10 cellular contexts compared by ENCODE assay signal in the genomic region with DNA sequence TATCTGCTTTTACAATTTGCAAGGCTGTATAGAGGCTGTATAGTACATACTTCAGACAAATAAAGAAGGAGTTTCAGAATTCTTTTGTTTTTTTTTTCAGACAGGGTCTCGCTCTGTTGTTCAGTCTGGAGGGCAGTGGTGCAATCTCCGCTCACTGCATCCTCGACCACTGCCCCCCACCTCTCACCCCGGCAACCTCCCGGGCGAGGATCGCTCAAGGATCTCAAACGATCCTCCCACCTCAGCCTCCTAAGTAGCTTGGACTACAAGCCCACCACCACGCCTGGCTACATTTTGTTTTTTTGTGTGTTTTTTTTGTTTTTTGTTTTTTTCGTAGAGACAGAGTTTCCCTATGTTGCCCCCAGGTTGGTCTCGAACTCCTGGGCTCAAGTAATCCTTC. TPM values are rescaled to one million over a fixed set of nuclear protein-coding genes. Genes with fewer than 3 reads are reported as not detected.
DNase-seq lines count a peak whose midpoint lies in the region; ATAC-seq, FAIRE-seq and TF ChIP-seq lines count a peak whose summit lies in the region.
"Had no signal": no experiment of that assay in that cellular context is flagged by ENCODE, and none has a peak within 500 bp of the region (broad histone marks: within the 10 kb centered on the region; RNA-seq: fewer than 3 reads in every experiment).

No MANE protein-coding gene starts in this region.

- peaks cover 55% of the 10 kb centered on the region for H3K4me1 ChIP-seq in CD4-positive, CD25-positive, alpha-beta regulatory T cell (ENCODE audit: control insufficient read depth, insufficient read depth, low read length, poor library complexity, severe bottlenecking)
- H3K4me1 ChIP-seq in mammary epithelial cell (ENCODE audit: insufficient read depth, low read length): peaks cover 11% of the 10 kb centered on the region
- peaks cover 14 to 24% (median 17%) of the 10 kb centered on the region in 3 donors for H3K4me1 ChIP-seq in pancreas
- no peaks in the 10 kb centered on the region; the same call in 1 of the 2 replicates for H3K4me1 ChIP-seq in SJCRH30

- peaks cover 20% of the 10 kb centered on the region for H3K36me3 ChIP-seq in CD4-positive, CD25-positive, alpha-beta regulatory T cell (ENCODE audit: control insufficient read depth, insufficient read depth, low read length)
- H3K36me3 ChIP-seq in mammary epithelial cell (ENCODE audit: insufficient read depth, low read length): no peaks in the 10 kb centered on the region
- no peaks in the 10 kb centered on the region for H3K36me3 ChIP-seq in pancreas
- H3K36me3 ChIP-seq in SJCRH30: peaks cover 15% of the 10 kb centered on the region

- no TSS peak for BruUV-seq in mammary epithelial cell (replicated peaks; lab: Mats Ljungman, UMichigan)

- H3K27ac Mint-ChIP-seq in CD4-positive, CD25-positive, alpha-beta regulatory T cell: peak overlapping the region; percentile 89 to 99 (median 91)
- peak overlapping the region in 2 of 3 experiments; percentile 20 to 61 for H3K27ac Mint-ChIP-seq in nephron

- TF ChIP-seq CTCF in HL-60 (IDR thresholded peaks at IDR 0.05; ENCODE audit: insufficient read depth, low read length) (no peak), mammary epithelial cell (conservative IDR thresholded peaks at IDR 0.05 in 1 of 2, IDR thresholded peaks at IDR 0.05 in 1 of 2; ENCODE audit: extremely low read depth in 1 of 2, insufficient read depth in 1 of 2, low read depth in 1 of 2, low read length in 2 of 2) (no peak), nephron (IDR thresholded peaks at IDR 0.05; ENCODE audit: unreplicated experiment in 3 of 3) (no peak), pancreas (IDR thresholded peaks at IDR 0.05) (no peak)

- H3K4me3 ChIP-seq in CD4-positive, CD25-positive, alpha-beta regulatory T cell (ENCODE audit: low read depth, low read length): peak overlapping the region; percentile 90
- 0 out of 2 replicates have a peak overlapping the region, but pooled peaks have one; percentile 1 for H3K4me3 ChIP-seq in HL-60 (replicated peaks; ENCODE audit: insufficient read depth, low read length)
- peak overlapping the region in 1 of 3 experiments; percentile 28 for H3K4me3 ChIP-seq in mammary epithelial cell (replicated peaks in 1 of 3; ENCODE audit: insufficient read depth in 1 of 3, low read depth in 2 of 3, low read length in 3 of 3)
- H3K4me3 ChIP-seq in pancreas: peak overlapping the region in 1 of 4 donors; percentile 98
- no peak overlapping the region for H3K4me3 ChIP-seq in SJCRH30

- ATAC-seq in CD4-positive, CD25-positive, alpha-beta regulatory T cell (ENCODE audit: low read depth in 2 of 2): peak in 1 of 2 donors; percentile 14
- no peak for ATAC-seq in pancreas
- ATAC-seq in GM19351 (IDR thresholded peaks at IDR 0.05; ENCODE audit: unreplicated experiment): no peak

- H3K27ac ChIP-seq in CD4-positive, CD25-positive, alpha-beta regulatory T cell (ENCODE audit: insufficient read depth, low read length, poor library complexity, severe bottlenecking): peak overlapping the region; percentile 89
- H3K27ac ChIP-seq in HL-60 (replicated peaks) (no peak overlapping the region), mammary epithelial cell (ENCODE audit: insufficient read depth, low read depth, low read length) (no peak overlapping the region), pancreas (no peak overlapping the region), SJCRH30 (no peak overlapping the region)

- H3K36me3 Mint-ChIP-seq in CD4-positive, CD25-positive, alpha-beta regulatory T cell: peaks cover 4% of the 10 kb centered on the region
- H3K36me3 Mint-ChIP-seq in nephron (ENCODE audit: low read depth): peaks cover 9% of the 10 kb centered on the region

- in situ Hi-C loops in mammary epithelial cell (cut with MboI; ENCODE audit: low sequenced_read_pairs in 2 of 2): no loop called here

- H4K20me1 ChIP-seq in mammary epithelial cell (ENCODE audit: insufficient read depth, low read length): no peaks in the 10 kb centered on the region

- peak overlapping the region; percentile 70 to 99 (median 89) for H3K4me3 Mint-ChIP-seq in CD4-positive, CD25-positive, alpha-beta regulatory T cell
- H3K4me3 Mint-ChIP-seq in nephron: peak overlapping the region; percentile 84 to 97 (median 91)

- intact Hi-C loops in mammary epithelial cell (cut with micrococcal nuclease): no loop called here
- intact Hi-C loops in pancreas (cut with DNase I): no loop called here

- no peak overlapping the region for H3K9ac ChIP-seq in mammary epithelial cell (ENCODE audit: insufficient read depth, low read length)

- H3K4me1 Mint-ChIP-seq in CD4-positive, CD25-positive, alpha-beta regulatory T cell: peaks cover 28 to 67% (median 52%) of the 10 kb centered on the region in 4 donors
- peaks cover 46% of the 10 kb centered on the region for H3K4me1 Mint-ChIP-seq in nephron

- no peak for FAIRE-seq in GM19239 (lab: Jason Lieb, UNC)
- FAIRE-seq in pancreas (lab: Jason Lieb, UNC): no peak

- peak overlapping the region; percentile 99 for H3K4me2 ChIP-seq in mammary epithelial cell (ENCODE audit: insufficient read depth, low read depth, low read length)

- H3K27me3 ChIP-seq in CD4-positive, CD25-positive, alpha-beta regulatory T cell (ENCODE audit: control insufficient read depth, insufficient read depth, low read length): no peaks in the 10 kb centered on the region
- H3K27me3 ChIP-seq in HL-60 (ENCODE audit: insufficient read depth, poor library complexity, severe bottlenecking) (no peaks in the 10 kb centered on the region), mammary epithelial cell (ENCODE audit: insufficient read depth, low read length) (no peaks in the 10 kb centered on the region), pancreas (no peaks in the 10 kb centered on the region), SJCRH30 (no peaks in the 10 kb centered on the region)

- H3K9me3 Mint-ChIP-seq in CD4-positive, CD25-positive, alpha-beta regulatory T cell: no peaks in the 10 kb centered on the region
- H3K9me3 Mint-ChIP-seq in nephron: no peaks in the 10 kb centered on the region

- 61% methylated on average over 11 of the region's 11 CpGs for WGBS in mammary epithelial cell (ENCODE audit: low coverage, missing lambda C conversion rate)
- WGBS in pancreas, 2 donors: 64 to 74% methylated on average over 11 of the region's 11 CpGs

- CTCF ChIA-PET in mammary epithelial cell (lab: Charles Lee; ENCODE audit: low non-redundant PET): no interaction called here

- dilution Hi-C loops in mammary epithelial cell (cut with HindIII; ENCODE audit: low sequenced_read_pairs): no loop called here

- peaks cover 4% of the 10 kb centered on the region for H3K27me3 Mint-ChIP-seq in CD4-positive, CD25-positive, alpha-beta regulatory T cell
- H3K27me3 Mint-ChIP-seq in nephron (ENCODE audit: low read depth): no peaks in the 10 kb centered on the region

- peaks cover 70% of the 10 kb centered on the region for H3K79me2 ChIP-seq in mammary epithelial cell (ENCODE audit: insufficient read depth, low read length)

- no peak for DNase-seq in CD4-positive, CD25-positive, alpha-beta regulatory T cell
- DNase-seq in HL-60 (ENCODE audit: low read depth in 1 of 2, low spot score in 1 of 2) (no peak), mammary epithelial cell (no peak), GM19239 (ENCODE audit: insufficient read length, low spot score) (no peak), pancreas (no peak), SJCRH30 (no peak)
- DNase-seq: hypothalamus; NK-92 treated with Interleukin-12 subunit alpha and Interleukin-12 subunit beta, amount 100 ng/mL, for 24 hours had no signal

- H2AFZ ChIP-seq in mammary epithelial cell (ENCODE audit: low read depth, low read length): no peak overlapping the region

- H3K9me3 ChIP-seq in CD4-positive, CD25-positive, alpha-beta regulatory T cell (ENCODE audit: control insufficient read depth in 2 of 2, low read length in 2 of 2): no peaks in the 10 kb centered on the region
- H3K9me3 ChIP-seq in mammary epithelial cell (replicated peaks; ENCODE audit: insufficient read depth, low read length) (no peaks in the 10 kb centered on the region), pancreas (no peaks in the 10 kb centered on the region), SJCRH30 (replicated peaks) (no peaks in the 10 kb centered on the region)

RNA-seq across cellular contexts. Expression of a gene that starts 1.8 kb away (rescaled TPM):
- total RNA-seq in CD4-positive, CD25-positive, alpha-beta regulatory T cell: 35.0 TPM
- polyA plus RNA-seq in CD4-positive, CD25-positive, alpha-beta regulatory T cell: 10 to 100 TPM; 17.4 to 31.1 (median 25.8) TPM
- total RNA-seq in mammary epithelial cell (10 to 100 TPM; 13.4 to 15.0 TPM), pancreas (1 to 10 TPM; 2.7 to 7.6 (median 4.0) TPM)
- polyA plus RNA-seq in mammary epithelial cell (15.5 TPM), pancreas (1 to 10 TPM; 2.9 to 6.6 TPM)
- polyA minus RNA-seq in mammary epithelial cell: 43.8 TPM
- total RNA-seq in SJCRH30 (2014; rRNA removed; shearing (Covaris generic)): 20.2 and 21.0 TPM in 2 replicates

RNA-seq across cellular contexts. Expression of a gene that starts 1.8 kb away (rescaled TPM):
- 9.3 TPM for total RNA-seq in CD4-positive, CD25-positive, alpha-beta regulatory T cell
- 1 to 10 TPM; 5.3 to 7.7 (median 6.8) TPM for polyA plus RNA-seq in CD4-positive, CD25-positive, alpha-beta regulatory T cell
- total RNA-seq in mammary epithelial cell (1 to 10 TPM; 4.8 to 5.6 TPM), pancreas (1 to 10 TPM; 2.3 to 4.2 (median 3.5) TPM)
- polyA plus RNA-seq in mammary epithelial cell (3.5 TPM), pancreas (1 to 10 TPM; 3.7 to 4.0 TPM)
- 6.9 TPM for polyA minus RNA-seq in mammary epithelial cell
- total RNA-seq in SJCRH30 (2014; rRNA removed; shearing (Covaris generic)): 5.2 and 5.8 TPM in 2 replicates

RNA-seq across cellular contexts. Expression of a gene that starts 15.5 kb away (rescaled TPM):
- 24.2 TPM for total RNA-seq in CD4-positive, CD25-positive, alpha-beta regulatory T cell
- polyA plus RNA-seq in CD4-positive, CD25-positive, alpha-beta regulatory T cell: 1 to 10 TPM; 1.0 to 2.3 (median 1.1) TPM
- 10 to 100 TPM in 1 of 2 donors, 1 to 10 TPM in 1; 7.7 to 16.3 TPM for total RNA-seq in mammary epithelial cell
- 2.6 TPM for polyA plus RNA-seq in mammary epithelial cell
- 3.3 TPM for polyA minus RNA-seq in mammary epithelial cell
- total RNA-seq in pancreas: 10 to 100 TPM; 17.5 to 18.9 (median 18.3) TPM
- polyA plus RNA-seq in pancreas: 10 to 100 TPM; 20.3 to 30.5 TPM
- 3.2 and 3.4 TPM in 2 replicates for total RNA-seq in SJCRH30 (2014; rRNA removed; shearing (Covaris generic))

RNA-seq across cellular contexts. Expression of a gene that starts 46.7 kb away (rescaled TPM):
- total RNA-seq in CD4-positive, CD25-positive, alpha-beta regulatory T cell: 39.2 TPM
- 10 to 100 TPM; 44.7 to 53.8 (median 49.5) TPM for polyA plus RNA-seq in CD4-positive, CD25-positive, alpha-beta regulatory T cell
- total RNA-seq in mammary epithelial cell (10 to 100 TPM; 25.2 to 59.1 TPM), pancreas (10 to 100 TPM; 42.0 to 52.8 (median 48.1) TPM)
- polyA plus RNA-seq in mammary epithelial cell (35.7 TPM), pancreas (10 to 100 TPM; 46.1 to 50.0 TPM)
- polyA minus RNA-seq in mammary epithelial cell: 39.0 TPM
- total RNA-seq in SJCRH30 (2014; rRNA removed; shearing (Covaris generic)): 15.5 and 16.4 TPM in 2 replicates

RNA-seq across cellular contexts. Expression of a gene that starts 51.5 kb away (rescaled TPM):
- total RNA-seq in CD4-positive, CD25-positive, alpha-beta regulatory T cell: 51.1 TPM
- polyA plus RNA-seq in CD4-positive, CD25-positive, alpha-beta regulatory T cell: 10 to 100 TPM; 56.6 to 97.1 (median 88.5) TPM
- total RNA-seq in mammary epithelial cell (10 to 100 TPM; 29.2 to 68.7 TPM), pancreas (10 to 100 TPM; 14.2 to 29.9 (median 23.1) TPM)
- polyA plus RNA-seq in mammary epithelial cell (37.5 TPM), pancreas (100 to 1,000 TPM in 1 of 2 donors, 10 to 100 TPM in 1; 90.4 to 111 TPM)
- 19.0 TPM for polyA minus RNA-seq in mammary epithelial cell
- total RNA-seq in SJCRH30 (2014; rRNA removed; shearing (Covaris generic)): 46.4 and 46.5 TPM in 2 replicates
